Comparison of ENCODE assay signal across 1 cellular context in the genomic region with DNA sequence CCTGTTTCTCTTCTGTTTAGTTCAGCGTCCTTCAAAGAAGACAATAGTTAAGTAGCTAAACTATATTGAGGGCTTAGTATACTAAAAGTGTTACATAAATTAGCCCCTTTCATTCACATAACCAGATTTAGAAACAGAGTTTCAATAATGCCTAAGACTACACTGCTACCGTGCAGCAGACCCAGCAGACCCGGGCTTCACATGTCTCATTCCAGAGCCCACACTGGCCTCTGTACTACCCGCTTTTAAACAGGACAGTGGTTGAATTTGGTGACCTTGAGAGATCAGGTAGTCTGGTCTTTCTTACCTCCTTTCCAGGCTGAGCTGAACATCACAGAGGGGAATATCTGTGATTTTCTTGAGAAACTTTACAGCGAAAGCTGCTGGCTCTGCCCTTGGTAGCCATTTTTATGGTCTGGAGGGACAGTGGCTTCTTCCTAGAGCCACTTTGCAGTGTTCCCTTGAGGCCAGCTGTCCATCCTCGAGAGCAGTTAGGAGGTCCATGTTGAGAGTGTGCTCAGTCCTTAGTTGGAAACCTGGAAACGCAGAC.
TF ChIP-seq lines count a peak whose summit lies in the region.

No MANE protein-coding gene starts in this region.

TF ChIP-seq in GM12878, 131 proteins besides CTCF, POLR2A, EP300 and RAD21 (continued from another document):
- TF ChIP-seq PRDM15 (CRISPR knock-in tag; IDR thresholded peaks at IDR 0.05) (peak; percentile 18; the same call in 1 of the 2 replicates), ZNF622 (IDR thresholded peaks at IDR 0.05) (no peak), ZNF384 (IDR thresholded peaks at IDR 0.05; ENCODE audit: borderline replicate concordance, low read depth, low read length) (no peak), SMC3 (IDR thresholded peaks at IDR 0.05; ENCODE audit: borderline replicate concordance, low read length) (0 out of 2 replicates have a peak, but pooled peaks have one; percentile 3), HDGF (IDR thresholded peaks at IDR 0.05) (peak; percentile 84), RCOR1 (conservative IDR thresholded peaks at IDR 0.05; ENCODE audit: low read depth, low read length) (no peak), YY1 (IDR thresholded peaks at IDR 0.05; ENCODE audit: low read depth, low read length) (peak; percentile 59; the same call in 1 of the 2 replicates)
